8 cellular contexts compared by ENCODE assay signal in the genomic region with DNA sequence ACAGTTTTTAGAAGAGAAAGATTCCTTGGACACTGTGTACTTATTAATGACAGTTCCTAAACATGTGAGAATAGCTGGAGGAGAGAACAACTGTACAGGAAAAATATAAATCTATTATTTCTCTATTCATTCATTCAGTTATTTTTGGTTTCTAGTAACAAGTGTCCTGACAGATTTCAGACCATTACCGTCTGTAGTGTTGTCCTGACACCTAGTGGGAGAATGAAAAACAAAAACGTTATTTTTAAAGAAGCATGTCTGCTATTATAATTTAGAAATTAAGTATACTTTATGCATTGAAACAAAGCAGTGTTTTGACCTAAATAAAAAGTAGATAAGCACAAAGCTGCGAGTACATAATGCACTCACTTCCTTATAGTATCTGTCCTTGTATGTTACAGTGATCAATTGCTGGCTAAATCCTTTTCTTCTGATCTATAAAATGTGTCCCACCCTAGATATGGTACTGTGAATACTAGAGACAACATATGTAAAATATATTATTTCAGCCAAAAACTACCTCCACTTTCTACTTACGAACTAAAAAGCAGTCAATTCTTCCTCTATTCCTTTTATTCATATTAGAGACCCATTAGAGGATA.
A peak's percentile ranks its signal among the peaks of the same experiment; 100 is the strongest.
DNase-seq lines count a peak whose midpoint lies in the region; ATAC-seq and TF ChIP-seq lines count a peak whose summit lies in the region.

No MANE protein-coding gene starts in this region.

- H3K4me1 ChIP-seq in KMS-11 (ENCODE audit: low read depth, poor library complexity, severe bottlenecking) (no peaks in the 10 kb centered on the region), prostate gland (replicated peaks) (no peaks in the 10 kb centered on the region)

- TF ChIP-seq CTCF in KMS-11 (conservative IDR thresholded peaks at IDR 0.05; ENCODE audit: low read depth, low read length) (peak; percentile 78), fibroblast of the aortic adventitia (IDR thresholded peaks at IDR 0.05; ENCODE audit: insufficient read depth, low read length) (peak; percentile 54), prostate gland (IDR thresholded peaks at IDR 0.05) (peak; percentile 19 to 77 (median 67))

- no peak overlapping the region for H3K9ac ChIP-seq in KMS-11

- DNase-seq in NCI-H82 (lab: John Stamatoyannopoulos, UW) = peak; percentile 51
- no peak for DNase-seq in NCI-H82 treated with DMSO at 0.1 percent for 48 hours (lab: John Stamatoyannopoulos, UW; ENCODE audit: unreplicated experiment)
- peak; percentile 31 for DNase-seq in SK-N-DZ (ENCODE audit: low spot score)
- peak; percentile 74 for DNase-seq in fibroblast of the aortic adventitia (ENCODE audit: low read depth)
- DNase-seq in prostate gland (ENCODE audit: low spot score) = no peak

- TF ChIP-seq POLR2A in prostate gland (IDR thresholded peaks at IDR 0.05) = no peak

- H3K4me2 ChIP-seq in KMS-11 = no peak overlapping the region

- no peaks in the 10 kb centered on the region for H4K20me1 ChIP-seq in KMS-11 (ENCODE audit: insufficient read depth)

- WGBS in prostate gland = 5% methylated on average over 4 of the region's 4 CpGs

- H3K4me3 ChIP-seq in KMS-11 (IDR thresholded peaks at IDR 0.05; ENCODE audit: insufficient read depth, low read depth, low read length) = no peak overlapping the region
- H3K4me3 ChIP-seq in fibroblast of the aortic adventitia (ENCODE audit: low read depth, low read length) = no peak overlapping the region
- H3K4me3 ChIP-seq in prostate gland = no peak overlapping the region

- no peaks in the 10 kb centered on the region for H3K36me3 ChIP-seq in KMS-11 (ENCODE audit: insufficient read depth)
- no peaks in the 10 kb centered on the region for H3K36me3 ChIP-seq in prostate gland

- intact Hi-C loops in prostate gland (cut with DNase I) = loop anchor here (2.0 kb wide), 3 partner anchors 576 to 738 kb away; a partner anchor contains a TSS

- no peak overlapping the region for H2AFZ ChIP-seq in KMS-11 (ENCODE audit: low read depth)

- no peaks in the 10 kb centered on the region for H3K79me2 ChIP-seq in KMS-11 (ENCODE audit: insufficient read depth, low read depth)

- H3K27me3 ChIP-seq in KMS-11 (ENCODE audit: insufficient read depth, low read depth) (no peaks in the 10 kb centered on the region), prostate gland (replicated peaks; ENCODE audit: insufficient read depth) (no peaks in the 10 kb centered on the region)

- H3K9me3 ChIP-seq in prostate gland = no peaks in the 10 kb centered on the region

- no peak overlapping the region for H3K27ac ChIP-seq in KMS-11
- H3K27ac ChIP-seq in prostate gland = no peak overlapping the region

- ATAC-seq in GM18511 (IDR thresholded peaks at IDR 0.05; ENCODE audit: unreplicated experiment) = no peak
- no peak for ATAC-seq in GM19463 (IDR thresholded peaks at IDR 0.05; ENCODE audit: unreplicated experiment)

Comparison
In these comparisons a context has a peak if more than half of its experiments do, and no peak if none do; other contexts are left out.
1. DNase-seq: peak in NCI-H82 (single experiment), SK-N-DZ (single experiment) and fibroblast of the aortic adventitia (single experiment); none in NCI-H82 treated with DMSO at 0.1 percent for 48 hours (single experiment) and prostate gland (single experiment).
2. Peak in every context shown above with its lines, with median percentiles within 50 percentile points of each other: CTCF ChIP-seq.